ENCODE assay signal across 1 cellular context in the genomic region with DNA sequence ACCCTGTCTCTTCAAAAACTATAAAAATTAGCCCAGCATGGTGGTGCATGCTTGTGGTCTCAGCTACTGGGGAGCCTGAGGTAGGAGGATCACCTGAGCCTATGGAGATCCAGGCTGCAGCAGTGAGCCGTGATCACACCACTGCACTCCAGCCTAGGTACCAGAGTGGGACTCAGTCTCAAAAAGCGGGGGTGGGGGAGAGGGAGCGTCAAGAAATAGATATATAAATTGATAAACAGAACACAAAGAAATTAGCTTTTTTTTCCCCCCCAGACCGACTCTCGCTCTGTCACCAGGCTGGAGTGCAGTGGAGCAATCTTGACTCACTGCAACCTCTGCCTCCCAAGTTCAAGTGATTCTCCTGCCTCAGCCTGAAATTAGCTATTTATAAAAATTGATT.
TF ChIP-seq lines count a peak whose summit lies in the region.

No MANE protein-coding gene starts in this region.

TF ChIP-seq in HepG2, 621 proteins besides CTCF, POLR2A, EP300 and RAD21:
- no peak for TF ChIP-seq ZNF83 (CRISPR knock-in tag; IDR thresholded peaks at IDR 0.05; ENCODE audit: borderline replicate concordance)
- TF ChIP-seq RBM22 (optimal IDR thresholded peaks at IDR 0.05; ENCODE audit: low read length): peak; percentile 39
- no peak for TF ChIP-seq CAMTA2 (CRISPR knock-in tag; IDR thresholded peaks at IDR 0.05; ENCODE audit: borderline replicate concordance)
TF ChIP-seq in HepG2: peak in this region for 1.
